13 cellular contexts compared by ENCODE assay signal in genomic region chr7:4650471-4651047, GRCh38. TPM values are rescaled to one million over a fixed set of nuclear protein-coding genes. Genes with fewer than 3 reads are reported as not detected.
DNase-seq lines count a peak whose midpoint lies in the region; ATAC-seq and TF ChIP-seq lines count a peak whose summit lies in the region.
"Had no signal": no experiment of that assay in that cellular context is flagged by ENCODE, and none has a peak within 500 bp of the region (broad histone marks: within the 10 kb centered on the region; RNA-seq: fewer than 3 reads in every experiment).

No MANE protein-coding gene starts in this region.

- peak in 7 of 8 donors; percentile 60 to 80 (median 71) for ATAC-seq in heart right ventricle
- no peak for ATAC-seq in GM21515 (IDR thresholded peaks at IDR 0.05; ENCODE audit: unreplicated experiment)
- ATAC-seq in stimulated activated naive CD8-positive, alpha-beta T cell treated with anti-CD3 and anti-CD28 coated beads, Interleukin-15, amount 100 ng/mL, for 72 hours, result no peak
- ATAC-seq: naive thymus-derived CD4-positive, alpha-beta T cell had no signal

- H4K20me1 ChIP-seq in osteoblast (ENCODE audit: insufficient read depth, low read length), result no peaks in the 10 kb centered on the region

- no peaks in the 10 kb centered on the region for H3K9me3 Mint-ChIP-seq in stimulated activated naive CD8-positive, alpha-beta T cell treated with anti-CD3 and anti-CD28 coated beads, Interleukin-15, amount 100 ng/mL, for 72 hours
- H3K9me3 Mint-ChIP-seq: activated B cell treated with CpG ODN at 0.5 μM for 24 hours had no signal

- peak overlapping the region in 1 of 2 donors; percentile 7 for H3K27ac Mint-ChIP-seq in stimulated activated naive CD8-positive, alpha-beta T cell treated with anti-CD3 and anti-CD28 coated beads, Interleukin-15, amount 100 ng/mL, for 72 hours
- H3K27ac Mint-ChIP-seq: activated B cell treated with CpG ODN at 0.5 μM for 24 hours had no signal

- H3K9me3 ChIP-seq in heart right ventricle (peaks cover 0 to 12% (median 0%) of the 10 kb centered on the region in 11 donors), osteoblast (ENCODE audit: low read depth, low read length) (no peaks in the 10 kb centered on the region)

- H2AFZ ChIP-seq in osteoblast (ENCODE audit: low read length), result peak overlapping the region; percentile 84

- H3K36me3 ChIP-seq in heart right ventricle (no peaks in the 10 kb centered on the region), osteoblast (ENCODE audit: insufficient read depth, low read length) (no peaks in the 10 kb centered on the region)

- 41 to 45% methylated on average over 18 of the region's 18 CpGs for WGBS in heart right ventricle, 2 donors

- H3K27me3 ChIP-seq in heart right ventricle (no peaks in the 10 kb centered on the region), osteoblast (ENCODE audit: insufficient read depth, low read length) (no peaks in the 10 kb centered on the region)

- intact Hi-C loops in heart right ventricle (cut with DNase I), result no loop called here

- no peaks in the 10 kb centered on the region for H3K27me3 Mint-ChIP-seq in stimulated activated naive CD8-positive, alpha-beta T cell treated with anti-CD3 and anti-CD28 coated beads, Interleukin-15, amount 100 ng/mL, for 72 hours
- H3K27me3 Mint-ChIP-seq: activated B cell treated with CpG ODN at 0.5 μM for 24 hours; naive thymus-derived CD4-positive, alpha-beta T cell had no signal

- H3K4me1 ChIP-seq in heart right ventricle, result peaks cover 0 to 13% (median 9%) of the 10 kb centered on the region in 9 donors
- H3K4me1 ChIP-seq in osteoblast (ENCODE audit: insufficient read depth, low read length), result no peaks in the 10 kb centered on the region

- no peak overlapping the region for H3K4me3 Mint-ChIP-seq in stimulated activated naive CD8-positive, alpha-beta T cell treated with anti-CD3 and anti-CD28 coated beads, Interleukin-15, amount 100 ng/mL, for 72 hours
- H3K4me3 Mint-ChIP-seq: activated B cell treated with CpG ODN at 0.5 μM for 24 hours; naive thymus-derived CD4-positive, alpha-beta T cell had no signal

- DNase-seq in Ammon's horn (ENCODE audit: low spot score), result peak; percentile 42
- DNase-seq in anterior cingulate cortex (lab: John Stamatoyannopoulos, UW), result peak in 37 of 58 donors; percentile 2 to 57 (median 26)
- peak; percentile 28 to 41 for DNase-seq in heart right ventricle
- DNase-seq in osteoblast (ENCODE audit: insufficient read length, low spot score, missing footprints), result no peak
- no peak for DNase-seq in NCI-H1436 treated with DMSO at 0.1 percent for 48 hours (lab: John Stamatoyannopoulos, UW)
- no peak for DNase-seq in LoVo (ENCODE audit: low spot score)
- no peak for DNase-seq in stimulated activated naive CD8-positive, alpha-beta T cell treated with anti-CD3 and anti-CD28 coated beads, Interleukin-15, amount 100 ng/mL, for 72 hours
- DNase-seq: activated B cell treated with CpG ODN at 0.5 μM for 24 hours; activated naive CD4-positive, alpha-beta T cell treated with anti-CD3 and anti-CD28 coated beads, Interleukin-2, amount 50 U/mL, for 16 hours; AML-193; naive thymus-derived CD4-positive, alpha-beta T cell; NCI-H1417 had no signal

- no peak overlapping the region for H3K4me2 ChIP-seq in osteoblast (ENCODE audit: insufficient read depth, low read length)

- H3K4me3 ChIP-seq in heart right ventricle, result no peak overlapping the region
- no peak overlapping the region for H3K4me3 ChIP-seq in osteoblast (ENCODE audit: insufficient read depth, low read length)

- no peaks in the 10 kb centered on the region for H3K4me1 Mint-ChIP-seq in stimulated activated naive CD8-positive, alpha-beta T cell treated with anti-CD3 and anti-CD28 coated beads, Interleukin-15, amount 100 ng/mL, for 72 hours
- H3K4me1 Mint-ChIP-seq: activated B cell treated with CpG ODN at 0.5 μM for 24 hours had no signal

- no peaks in the 10 kb centered on the region for H3K79me2 ChIP-seq in osteoblast (ENCODE audit: insufficient read depth, low read length)

- TF ChIP-seq CTCF in heart right ventricle (IDR thresholded peaks at IDR 0.05), result no peak
- no peak for TF ChIP-seq CTCF in osteoblast (IDR thresholded peaks at IDR 0.05; ENCODE audit: extremely low read depth, low read depth, low read length)

- H3K27ac ChIP-seq in heart right ventricle (peak overlapping the region in 8 of 10 donors; percentile 3 to 63 (median 28)), osteoblast (ENCODE audit: low read depth, low read length) (no peak overlapping the region)

RNA-seq across cellular contexts. Expression of gene FOXK1, which starts 31.5 kb away (rescaled TPM):
- total RNA-seq in heart right ventricle (10 to 100 TPM; 17.6 to 30.6 (median 25.4) TPM), osteoblast (26.2 and 31.8 TPM in 2 replicates)
- 1 to 10 TPM; 3.6 to 9.8 TPM for polyA plus RNA-seq in heart right ventricle

Comparison
In these comparisons a context has a peak if more than half of its experiments do, and no peak if none do; other contexts are left out.
1. DNase-seq: peak in Ammon's horn (single experiment), anterior cingulate cortex (37 of 58) and heart right ventricle (2 of 2); none in osteoblast (single experiment), NCI-H1436 treated with DMSO at 0.1 percent for 48 hours (single experiment), LoVo (single experiment) and stimulated activated naive CD8-positive, alpha-beta T cell treated with anti-CD3 and anti-CD28 coated beads, Interleukin-15, amount 100 ng/mL, for 72 hours (0 of 2).
2. ATAC-seq: peak in heart right ventricle (7 of 8); none in GM21515 (single experiment) and stimulated activated naive CD8-positive, alpha-beta T cell treated with anti-CD3 and anti-CD28 coated beads, Interleukin-15, amount 100 ng/mL, for 72 hours (single experiment).